In the genomic region with DNA sequence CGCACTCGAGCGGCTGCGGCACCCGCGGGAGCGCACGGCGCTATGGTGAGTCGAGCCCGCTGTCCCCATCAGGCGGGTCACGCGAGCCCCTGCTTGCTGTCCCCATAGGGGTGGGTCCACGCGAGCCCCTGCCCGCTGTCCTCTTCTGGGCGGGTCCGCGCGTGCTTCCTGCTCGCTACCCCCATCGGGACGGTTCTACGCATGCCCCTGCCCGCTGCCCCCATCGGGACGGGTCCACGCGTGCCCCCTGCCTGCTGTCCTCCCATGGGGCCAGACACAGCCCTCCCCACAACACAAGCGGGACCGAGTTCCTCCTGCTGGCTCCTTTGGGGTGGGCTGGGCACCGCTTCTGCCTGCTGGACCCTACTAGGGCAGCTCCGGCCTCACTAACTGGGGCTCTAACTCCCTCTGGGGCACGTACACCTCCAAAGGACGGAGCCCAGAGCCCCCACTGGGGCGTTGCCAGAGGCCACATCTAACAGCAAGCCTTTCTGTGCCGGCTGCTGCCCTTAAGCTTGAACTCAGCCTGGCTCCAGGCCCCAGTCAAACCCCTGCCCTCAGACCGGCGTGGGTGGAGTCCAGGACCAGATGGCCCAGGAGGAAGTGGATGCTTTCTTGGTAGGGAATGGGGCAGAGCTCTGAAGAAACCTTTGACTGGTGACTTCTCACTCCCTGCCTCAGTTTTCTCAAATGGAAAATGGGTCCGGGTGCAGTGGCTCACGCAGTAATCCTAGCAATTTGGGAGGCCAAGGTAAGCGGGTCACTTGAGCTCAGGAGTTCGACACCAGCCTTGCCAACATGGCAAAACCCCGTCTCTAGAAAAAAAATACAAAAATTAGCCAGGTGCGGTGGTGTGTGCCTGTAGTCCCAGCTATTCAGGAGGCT, we compare ENCODE assay signal across 8 cellular contexts. TPM values are rescaled to one million over a fixed set of nuclear protein-coding genes. Genes with fewer than 3 reads are reported as not detected.
A peak's percentile ranks its signal among the peaks of the same experiment; 100 is the strongest.
DNase-seq lines count a peak whose midpoint lies in the region; ATAC-seq lines count a peak whose summit lies in the region.

No MANE protein-coding gene starts in this region.

- DNase-seq in COLO668 (lab: John Stamatoyannopoulos, UW; ENCODE audit: unreplicated experiment), result peak; percentile 56
- peak; percentile 49 for DNase-seq in SK-MEL-5 (ENCODE audit: low read depth, low spot score)
- DNase-seq in cerebellar cortex (ENCODE audit: low spot score), result peak; percentile 57
- DNase-seq in left colon, result peak; percentile 80 to 85
- peak in 3 of 4 experiments; percentile 17 to 28 (median 27) for DNase-seq in stimulated activated CD4-positive, alpha-beta T cell treated with anti-CD3 and anti-CD28 coated beads, Interleukin-1b, Interleukin-23, amount 100 ng/mL, for 24 hours (ENCODE audit: low read depth in 4 of 4, low spot score in 1 of 4)
- no peak for DNase-seq in NCI-H1694 (lab: John Stamatoyannopoulos, UW)

- in situ Hi-C loops in SK-MEL-5 (cut with HindIII; ENCODE audit: low pct_unique_long_range_greater_than_20kb, low sequenced_read_pairs), result no loop called here

- ATAC-seq in GM19351 (IDR thresholded peaks at IDR 0.05; ENCODE audit: unreplicated experiment), result peak; percentile 30
- peak; percentile 33 for ATAC-seq in HG03439 (IDR thresholded peaks at IDR 0.05; ENCODE audit: unreplicated experiment)
- peak; percentile 84 for ATAC-seq in left colon

- intact Hi-C loops in left colon (cut with DNase I, micrococcal nuclease), result no loop called here

RNA-seq across cellular contexts. Expression of a gene that starts 0.7 kb away (rescaled TPM):
- total RNA-seq in SK-MEL-5 (2014; rRNA removed; shearing (Covaris generic)), result 85.1 and 86.6 TPM in 2 replicates
- 230 and 279 TPM in 2 replicates for polyA plus RNA-seq in SK-MEL-5 (2015; cell fraction: cytosol; rRNA removed)
- polyA plus RNA-seq in SK-MEL-5 (2015; cell fraction: nucleus; rRNA removed), result 106 and 124 TPM in 2 replicates
- total RNA-seq in left colon, result 10 to 100 TPM; 48.3 to 53.3 TPM

RNA-seq across cellular contexts. Expression of a gene that starts 44.7 kb away (rescaled TPM):
- 58.6 and 59.2 TPM in 2 replicates for total RNA-seq in SK-MEL-5 (2014; rRNA removed; shearing (Covaris generic))
- polyA plus RNA-seq in SK-MEL-5 (2015; cell fraction: cytosol; rRNA removed), result 117 and 173 TPM in 2 replicates
- 57.2 and 80.3 TPM in 2 replicates for polyA plus RNA-seq in SK-MEL-5 (2015; cell fraction: nucleus; rRNA removed)
- total RNA-seq in left colon, result 100 to 1,000 TPM in 1 of 2 donors, 10 to 100 TPM in 1; 89.8 to 100 TPM

Comparison
In these comparisons a context has a peak if more than half of its experiments do, and no peak if none do; other contexts are left out.
1. ATAC-seq: peak in every context shown above with its lines; median percentile 84 in left colon; 33 in HG03439; 30 in GM19351.